8 cellular contexts compared by ENCODE assay signal in genomic region chr2:43225093-43225787, GRCh38. TPM values are rescaled to one million over a fixed set of nuclear protein-coding genes. Genes with fewer than 3 reads are reported as not detected.
DNase-seq lines count a peak whose midpoint lies in the region; ATAC-seq and TF ChIP-seq lines count a peak whose summit lies in the region.

No MANE protein-coding gene starts in this region.

- H3K4me3 ChIP-seq in RWPE2 (ENCODE audit: severe bottlenecking) (peak overlapping the region; percentile 85), left ventricle myocardium inferior (peak overlapping the region; percentile 94)

- DNase-seq in NCI-H510A treated with DMSO at 0.1 percent for 48 hours (lab: John Stamatoyannopoulos, UW) (peak; percentile 29), NCI-H510A (lab: John Stamatoyannopoulos, UW) (no peak), RWPE2 (ENCODE audit: low spot score) (peak; percentile 66), left ventricle myocardium inferior (peak; percentile 61), sciatic nerve (ENCODE audit: low spot score) (peak; percentile 77)
- DNase-seq in activated naive CD4-positive, alpha-beta T cell treated with anti-CD3 and anti-CD28 coated beads, Interleukin-2, amount 50 U/mL, for 72 hours (ENCODE audit: low spot score in 2 of 2): peak; percentile 65 to 79

- no peaks in the 10 kb centered on the region for H3K27me3 ChIP-seq in RWPE2 (ENCODE audit: insufficient read depth, poor library complexity, severe bottlenecking)
- no peaks in the 10 kb centered on the region for H3K27me3 ChIP-seq in left ventricle myocardium inferior (ENCODE audit: low read depth)

- peak overlapping the region; percentile 97 for H3K27ac ChIP-seq in RWPE2 (ENCODE audit: poor library complexity, severe bottlenecking)
- peak overlapping the region; percentile 99 for H3K27ac ChIP-seq in left ventricle myocardium inferior (replicated peaks)

- no peaks in the 10 kb centered on the region for H3K9me3 Mint-ChIP-seq in activated naive CD4-positive, alpha-beta T cell treated with anti-CD3 and anti-CD28 coated beads, Interleukin-2, amount 50 U/mL, for 72 hours

- H3K9me3 ChIP-seq in RWPE2 (ENCODE audit: severe bottlenecking) (no peaks in the 10 kb centered on the region), left ventricle myocardium inferior (replicated peaks) (no peaks in the 10 kb centered on the region)

- H3K36me3 Mint-ChIP-seq in activated naive CD4-positive, alpha-beta T cell treated with anti-CD3 and anti-CD28 coated beads, Interleukin-2, amount 50 U/mL, for 72 hours: peaks cover 27 to 34% of the 10 kb centered on the region in 2 donors

- ATAC-seq in RWPE2 (ENCODE audit: low read depth) (no peak), sciatic nerve (no peak), GM21737 (IDR thresholded peaks at IDR 0.05; ENCODE audit: unreplicated experiment) (no peak), GM19463 (IDR thresholded peaks at IDR 0.05; ENCODE audit: unreplicated experiment) (no peak)
- ATAC-seq in activated naive CD4-positive, alpha-beta T cell treated with anti-CD3 and anti-CD28 coated beads, Interleukin-2, amount 50 U/mL, for 72 hours: peak; percentile 2 to 3

- intact Hi-C loops in left ventricle myocardium inferior (cut with micrococcal nuclease) (loop anchor here (5.0 to 10.0 kb wide), 3 partner anchors 90 to 280 kb away; no protein-coding TSS in a partner anchor), sciatic nerve (cut with DNase I) (loop anchor here (2.0 to 10.0 kb wide), 4 partner anchors 90 to 278 kb away; no protein-coding TSS in a partner anchor)

- H3K27ac Mint-ChIP-seq in activated naive CD4-positive, alpha-beta T cell treated with anti-CD3 and anti-CD28 coated beads, Interleukin-2, amount 50 U/mL, for 72 hours: peak overlapping the region; percentile 88 to 93

- peaks cover 42% of the 10 kb centered on the region for H3K36me3 ChIP-seq in RWPE2 (ENCODE audit: low read depth)
- H3K36me3 ChIP-seq in left ventricle myocardium inferior: peaks cover 36% of the 10 kb centered on the region

- peaks cover 30% of the 10 kb centered on the region for H3K4me1 ChIP-seq in RWPE2 (ENCODE audit: insufficient read depth, poor library complexity, severe bottlenecking)
- H3K4me1 ChIP-seq in left ventricle myocardium inferior: peaks cover 88% of the 10 kb centered on the region

- TF ChIP-seq CTCF in RWPE2 (IDR thresholded peaks at IDR 0.05; ENCODE audit: poor library complexity, severe bottlenecking) (no peak), left ventricle myocardium inferior (IDR thresholded peaks at IDR 0.05; ENCODE audit: borderline replicate concordance) (no peak)

RNA-seq across cellular contexts. Expression of gene ZFP36L2, which starts 1.2 kb away (rescaled TPM):
- total RNA-seq in activated naive CD4-positive, alpha-beta T cell treated with anti-CD3 and anti-CD28 coated beads, Interleukin-2, amount 50 U/mL, for 72 hours: 10 to 100 TPM; 27.3 to 70.4 TPM
- 48.5 TPM for total RNA-seq in left ventricle myocardium inferior
- 172 TPM for total RNA-seq in sciatic nerve

Comparison
In these comparisons a context has a peak if more than half of its experiments do, and no peak if none do; other contexts are left out.
1. ATAC-seq: peak in activated naive CD4-positive, alpha-beta T cell treated with anti-CD3 and anti-CD28 coated beads, Interleukin-2, amount 50 U/mL, for 72 hours (2 of 2); none in RWPE2 (single experiment), sciatic nerve (single experiment), GM21737 (single experiment) and GM19463 (single experiment).